8 cellular contexts compared by ENCODE assay signal in genomic region chr17:10618202-10618635, GRCh38. TPM values are rescaled to one million over a fixed set of nuclear protein-coding genes. Genes with fewer than 3 reads are reported as not detected.
DNase-seq lines count a peak whose midpoint lies in the region; ATAC-seq and TF ChIP-seq lines count a peak whose summit lies in the region.

No MANE protein-coding gene starts in this region.

- peak overlapping the region; percentile 49 for H3K27ac ChIP-seq in RWPE1

- peaks cover 5% of the 10 kb centered on the region for H3K27me3 Mint-ChIP-seq in glutamatergic neuron (ENCODE audit: unreplicated experiment)
- H3K27me3 Mint-ChIP-seq in progenitor cell of endocrine pancreas, result peaks cover 15% of the 10 kb centered on the region

- H3K9me3 Mint-ChIP-seq in glutamatergic neuron (ENCODE audit: unreplicated experiment) (peaks cover 4% of the 10 kb centered on the region), progenitor cell of endocrine pancreas (ENCODE audit: low read depth) (no peaks in the 10 kb centered on the region)

- H3K4me1 Mint-ChIP-seq in glutamatergic neuron (ENCODE audit: low read depth, unreplicated experiment) (peaks cover 2% of the 10 kb centered on the region), progenitor cell of endocrine pancreas (ENCODE audit: low read depth) (no peaks in the 10 kb centered on the region)

- peak; percentile 64 for DNase-seq in Caki2 (ENCODE audit: low read depth)
- DNase-seq in HUDEP-2 (lab: John Stamatoyannopoulos, UW; ENCODE audit: unreplicated experiment in 76 of 76), result peak in 58 of 76 experiments; percentile 3 to 73 (median 38)
- peak; percentile 75 for DNase-seq in RWPE1 (ENCODE audit: low spot score)
- DNase-seq in activated naive CD4-positive, alpha-beta T cell (lab: John Stamatoyannopoulos, UW), result peak in 3 of 4 experiments; percentile 10 to 46 (median 11)
- DNase-seq in glutamatergic neuron, result peak; percentile 75
- peak; percentile 56 for DNase-seq in progenitor cell of endocrine pancreas (ENCODE audit: low spot score, unreplicated experiment)
- DNase-seq in NCI-H187 treated with DMSO at 0.1 percent for 48 hours (lab: John Stamatoyannopoulos, UW), result no peak

- POLR2A ChIA-PET in RWPE1 (lab: Yijun Ruan, JAX; ENCODE audit: low non-redundant PET), result interaction anchor here (0.6 kb wide), 1 partner anchor 111 kb away, joined by 3 read pairs; no protein-coding TSS in a partner anchor

- CTCF ChIA-PET in RWPE1 (lab: Yijun Ruan, JAX), result interaction anchor here (0.5 to 2.6 kb wide), 22 partner anchors 10 to 692 kb away, joined by 3 to 27 read pairs (median 4); no protein-coding TSS in a partner anchor

- H3K36me3 Mint-ChIP-seq in glutamatergic neuron (ENCODE audit: unreplicated experiment) (no peaks in the 10 kb centered on the region), progenitor cell of endocrine pancreas (ENCODE audit: insufficient read depth) (no peaks in the 10 kb centered on the region)

- TF ChIP-seq CTCF in RWPE1 (conservative IDR thresholded peaks at IDR 0.05; ENCODE audit: low read depth) (peak; percentile 88), glutamatergic neuron (IDR thresholded peaks at IDR 0.05; ENCODE audit: partially characterized antibody, unreplicated experiment) (peak; percentile 85), progenitor cell of endocrine pancreas (IDR thresholded peaks at IDR 0.05; ENCODE audit: unreplicated experiment) (peak; percentile 89)

- H3K4me3 Mint-ChIP-seq in glutamatergic neuron (ENCODE audit: unreplicated experiment), result no peak overlapping the region
- no peak overlapping the region for H3K4me3 Mint-ChIP-seq in progenitor cell of endocrine pancreas (ENCODE audit: low read depth)

- no peak overlapping the region for H3K27ac Mint-ChIP-seq in glutamatergic neuron (ENCODE audit: unreplicated experiment)
- no peak overlapping the region for H3K27ac Mint-ChIP-seq in progenitor cell of endocrine pancreas

- in situ Hi-C loops in Caki2 (cut with HindIII; ENCODE audit: low pct_unique_long_range_greater_than_20kb, low sequenced_read_pairs), result no loop called here

- peak; percentile 79 for ATAC-seq in GM19452 (IDR thresholded peaks at IDR 0.05; ENCODE audit: unreplicated experiment)

RNA-seq across cellular contexts. Expression of gene MYH3, which starts 38.9 kb away (rescaled TPM):
- 0.03 TPM in 1 of 2 replicates, not detected in the other for total RNA-seq in Caki2 (2014; rRNA removed; shearing (Covaris generic); ENCODE audit: low replicate concordance)
- total RNA-seq in glutamatergic neuron (ENCODE audit: unreplicated experiment) (2.1 TPM), progenitor cell of endocrine pancreas (4.4 and 5.6 TPM in 2 replicates)
